ENCODE assay signal across 18 cellular contexts in genomic region chr6:46191961-46192360, GRCh38. TPM values are rescaled to one million over a fixed set of nuclear protein-coding genes. Genes with fewer than 3 reads are reported as not detected.
A peak's percentile ranks its signal among the peaks of the same experiment; 100 is the strongest.
DNase-seq lines count a peak whose midpoint lies in the region; ATAC-seq, FAIRE-seq and TF ChIP-seq lines count a peak whose summit lies in the region.
"Had no signal": no experiment of that assay in that cellular context is flagged by ENCODE, and none has a peak within 500 bp of the region (broad histone marks: within the 10 kb centered on the region; RNA-seq: fewer than 3 reads in every experiment).

No MANE protein-coding gene starts in this region.

- H3K4me1 ChIP-seq in PC-9 (replicated peaks; ENCODE audit: insufficient read depth): peaks cover 4% of the 10 kb centered on the region; the same call in 1 of the 2 replicates

- no peak overlapping the region for H2AFZ ChIP-seq in PC-9
- H2AFZ ChIP-seq: hepatocyte had no signal

- H3K9me3 Mint-ChIP-seq in immature natural killer cell: no peaks in the 10 kb centered on the region
- H3K9me3 Mint-ChIP-seq: IgD-negative memory B cell had no signal

- H3K9me2 ChIP-seq in PC-9 (ENCODE audit: insufficient read depth): no peaks in the 10 kb centered on the region

- H3K36me3 Mint-ChIP-seq in immature natural killer cell: peaks cover 0 to 3% (median 0%) of the 10 kb centered on the region in 3 donors

- no TSS peak for BruUV-seq in PC-9 (replicated peaks; lab: Mats Ljungman, UMichigan)

- H3K36me3 ChIP-seq in PC-9 (ENCODE audit: low read depth): no peaks in the 10 kb centered on the region
- H3K36me3 ChIP-seq: WERI-Rb-1 had no signal

- no peak for FAIRE-seq in HTR-8/SVneo (lab: Jason Lieb, UNC)
- FAIRE-seq: A204.1 had no signal

- CTCF ChIA-PET in AG04449 (lab: Yijun Ruan, JAX) (no interaction called here), PC-9 (lab: Charles Lee) (no interaction called here)

- DNase-seq in AG04449 (ENCODE audit: low read depth, low spot score): peak; percentile 16
- peak; percentile 6 for DNase-seq in HTR-8/SVneo (ENCODE audit: insufficient read length, low spot score)
- DNase-seq in astrocyte of the spinal cord (ENCODE audit: low read depth, low spot score): peak; percentile 89
- peak; percentile 91 for DNase-seq in iris pigment epithelial cell (ENCODE audit: low read depth)
- no peak for DNase-seq in immature natural killer cell
- no peak for DNase-seq in GOT3 (lab: John Stamatoyannopoulos, UW)
- DNase-seq in PC-9: no peak
- DNase-seq: DND-41; effector CD4-positive, alpha-beta T cell; NCI-H146; NCI-H69; Right ventricle myocardium superior; WERI-Rb-1 had no signal

- intact Hi-C loops in PC-9 (cut with micrococcal nuclease; ENCODE audit: unreplicated experiment): no loop called here

- H3K4me1 Mint-ChIP-seq in immature natural killer cell: no peaks in the 10 kb centered on the region
- H3K4me1 Mint-ChIP-seq: IgD-negative memory B cell had no signal

- no peak overlapping the region for H3K4me3 Mint-ChIP-seq in immature natural killer cell
- H3K4me3 Mint-ChIP-seq: IgD-negative memory B cell had no signal

- no peaks in the 10 kb centered on the region for H3K79me2 ChIP-seq in PC-9 (ENCODE audit: low read depth)
- H3K79me2 ChIP-seq: hepatocyte had no signal

- H3K27me3 ChIP-seq in PC-9 (ENCODE audit: insufficient read depth, low read depth): peaks cover 11% of the 10 kb centered on the region; the same call in 1 of the 2 replicates
- H3K27me3 ChIP-seq: hepatocyte had no signal

- H3K4me2 ChIP-seq in PC-9: no peak overlapping the region
- H3K4me2 ChIP-seq: hepatocyte had no signal

- POLR2A ChIA-PET in AG04449 (lab: Yijun Ruan, JAX): no interaction called here
- POLR2A ChIA-PET in PC-9 (lab: Charles Lee; ENCODE audit: unreplicated experiment): no interaction called here

- H3K4me3 ChIP-seq in AG04449 (ENCODE audit: low read depth, low read length) (no peak overlapping the region), astrocyte of the spinal cord (ENCODE audit: low read depth, low read length) (no peak overlapping the region), PC-9 (no peak overlapping the region)
- H3K4me3 ChIP-seq: hepatocyte, lung had no signal

- no peaks in the 10 kb centered on the region for H3F3A ChIP-seq in PC-9 (ENCODE audit: insufficient read depth, low read depth)

- H4K20me1 ChIP-seq in PC-9 (ENCODE audit: insufficient read depth): no peaks in the 10 kb centered on the region

- in situ Hi-C loops in astrocyte of the spinal cord (cut with HindIII; ENCODE audit: low sequenced_read_pairs): no loop called here

- no peaks in the 10 kb centered on the region for H3K9me3 ChIP-seq in PC-9 (ENCODE audit: insufficient read depth, low read depth)

- no peak overlapping the region for H3K27ac Mint-ChIP-seq in immature natural killer cell
- H3K27ac Mint-ChIP-seq: IgD-negative memory B cell had no signal

- H3K27ac ChIP-seq in PC-9: no peak overlapping the region
- H3K27ac ChIP-seq: hepatocyte, WERI-Rb-1 had no signal

- peaks cover 0 to 2% (median 0%) of the 10 kb centered on the region in 3 donors for H3K27me3 Mint-ChIP-seq in immature natural killer cell (ENCODE audit: low read depth in 3 of 3)

- no peak for ATAC-seq in HG02885 (IDR thresholded peaks at IDR 0.05; ENCODE audit: poor library complexity, unreplicated experiment)

- TF ChIP-seq CTCF in AG04449 (IDR thresholded peaks at IDR 0.05; ENCODE audit: insufficient read depth, low read length, missing control alignments) (no peak), astrocyte of the spinal cord (IDR thresholded peaks at IDR 0.05; ENCODE audit: low read depth, low read length) (no peak), PC-9 (conservative IDR thresholded peaks at IDR 0.05) (no peak)

RNA-seq across cellular contexts. Expression of gene ENPP5, which starts 21.2 kb away (rescaled TPM):
- 10 to 100 TPM; 14.4 to 48.6 (median 36.1) TPM for polyA plus RNA-seq in immature natural killer cell
- total RNA-seq in PC-9 (2021): 8.0 and 9.1 TPM in 2 replicates

Comparison
In these comparisons a context has a peak if more than half of its experiments do, and no peak if none do; other contexts are left out.
1. DNase-seq: peak in AG04449 (single experiment), HTR-8/SVneo (single experiment), astrocyte of the spinal cord (single experiment) and iris pigment epithelial cell (single experiment); none in immature natural killer cell (0 of 3), GOT3 (single experiment) and PC-9 (0 of 2).